1 cellular context compared by ENCODE assay signal in genomic region chr1:194908643-194909042, GRCh38.
TF ChIP-seq lines count a peak whose summit lies in the region.

No MANE protein-coding gene starts in this region.

TF ChIP-seq in IMR-90, 13 proteins besides CTCF, POLR2A, EP300 and RAD21:
- TF ChIP-seq MAFK (IDR thresholded peaks at IDR 0.05; ENCODE audit: low read depth, low read length): no peak
- no peak for TF ChIP-seq NFE2L2 (IDR thresholded peaks at IDR 0.05; ENCODE audit: low read depth, low read length)
- TF ChIP-seq MXI1 (IDR thresholded peaks at IDR 0.05; ENCODE audit: borderline replicate concordance, low read depth, low read length): no peak
- no peak for TF ChIP-seq RCOR1 (IDR thresholded peaks at IDR 0.05; ENCODE audit: insufficient replicate concordance, low read length)
- TF ChIP-seq FOS (IDR thresholded peaks at IDR 0.05; ENCODE audit: low read depth, low read length): no peak
- TF ChIP-seq SMC3 (IDR thresholded peaks at IDR 0.05; ENCODE audit: low read depth, low read length): no peak
- TF ChIP-seq CEBPB (IDR thresholded peaks at IDR 0.05; ENCODE audit: low read depth, low read length): no peak
- TF ChIP-seq ELK1 (IDR thresholded peaks at IDR 0.05; ENCODE audit: borderline replicate concordance, low read depth, low read length): no peak
- TF ChIP-seq BHLHE40 (IDR thresholded peaks at IDR 0.05; ENCODE audit: low read depth, low read length): no peak
- no peak for TF ChIP-seq CHD1 (IDR thresholded peaks at IDR 0.05; ENCODE audit: low read depth, low read length)
- no peak for TF ChIP-seq USF2 (IDR thresholded peaks at IDR 0.05; ENCODE audit: low read depth, low read length)
- no peak for TF ChIP-seq RFX5 (IDR thresholded peaks at IDR 0.05; ENCODE audit: low read depth, low read length)
